ENCODE assay signal across 23 cellular contexts in the genomic region with DNA sequence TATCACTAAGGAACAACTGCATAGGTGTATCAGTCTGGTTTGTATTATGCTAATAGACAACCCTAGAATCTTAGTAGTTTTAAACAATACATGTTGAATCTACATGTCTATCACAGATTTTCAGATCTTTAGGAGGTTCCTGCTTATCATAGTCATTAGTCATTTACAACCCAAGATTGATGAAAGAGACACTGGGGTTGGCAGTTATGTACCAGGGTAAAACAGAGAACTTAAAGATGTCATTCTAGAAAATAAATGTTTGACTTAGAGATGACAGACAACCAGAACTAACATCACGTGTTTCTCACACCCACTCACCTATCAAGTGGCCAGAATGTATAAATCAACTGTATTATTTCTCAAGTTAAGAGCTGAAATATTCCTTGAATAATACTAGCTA.
DNase-seq lines count a peak whose midpoint lies in the region; ATAC-seq and TF ChIP-seq lines count a peak whose summit lies in the region.
"Had no signal": no experiment of that assay in that cellular context is flagged by ENCODE, and none has a peak within 500 bp of the region (broad histone marks: within the 10 kb centered on the region; RNA-seq: fewer than 3 reads in every experiment).

No MANE protein-coding gene starts in this region.

- H3K79me1 ChIP-seq in mesendoderm (ENCODE audit: low read length): no peaks in the 10 kb centered on the region

- H3K27ac Mint-ChIP-seq in WTC11: peak overlapping the region; percentile 16; the same call in 1 of the 2 replicates
- H3K27ac Mint-ChIP-seq: CD14-positive monocyte; CD4-positive, alpha-beta T cell; CD8-positive, alpha-beta memory T cell; HFFc6 had no signal

- peaks cover 5% of the 10 kb centered on the region; the same call in 1 of the 2 replicates for H3K9me3 Mint-ChIP-seq in WTC11
- H3K9me3 Mint-ChIP-seq: HFFc6 had no signal

- H3K27ac ChIP-seq in HUES6 (ENCODE audit: low read depth, low read length): no peak overlapping the region
- no peak overlapping the region for H3K27ac ChIP-seq in mesendoderm (ENCODE audit: low read depth, low read length)
- H3K27ac ChIP-seq: A549; BLaER1 treated with 17β-estradiol and CSF1 and Interleukin-3, amounts not matched to agents 10 nM and 100 nM had no signal

- H3K4me3 ChIP-seq in HUES6 (ENCODE audit: low read depth, low read length) (peak overlapping the region; percentile 33; the same call in 1 of the 2 replicates), mesendoderm (ENCODE audit: low read length) (no peak overlapping the region)
- H3K4me3 ChIP-seq: A549; BLaER1 treated with 17β-estradiol and CSF1 and Interleukin-3, amounts not matched to agents 10 nM and 100 nM; GM12878; HAP-1 had no signal

- no peak overlapping the region for H4K8ac ChIP-seq in mesendoderm (ENCODE audit: low read depth, low read length)

- peaks cover 26% of the 10 kb centered on the region; the same call in 1 of the 2 replicates for H3K36me3 ChIP-seq in HUES6 (ENCODE audit: control insufficient read depth, insufficient read depth, low read length)
- no peaks in the 10 kb centered on the region for H3K36me3 ChIP-seq in mesendoderm (ENCODE audit: control insufficient read depth, insufficient read depth, low read length)
- H3K36me3 ChIP-seq: BE2C; BLaER1 treated with 17β-estradiol and CSF1 and Interleukin-3, amounts not matched to agents 10 nM and 100 nM; HAP-1 had no signal

- no peak overlapping the region for H3K4me3 Mint-ChIP-seq in WTC11
- H3K4me3 Mint-ChIP-seq: CD14-positive monocyte; CD4-positive, alpha-beta T cell; CD8-positive, alpha-beta memory T cell; HFFc6 had no signal

- TF ChIP-seq CTCF in WTC11 (IDR thresholded peaks at IDR 0.05): no peak

- H3K79me2 ChIP-seq in mesendoderm (ENCODE audit: control insufficient read depth, insufficient read depth, low read length): no peaks in the 10 kb centered on the region

- ATAC-seq in WTC11 (no peak), HG02798 (IDR thresholded peaks at IDR 0.05; ENCODE audit: poor library complexity, unreplicated experiment) (no peak)
- ATAC-seq: A549, GM12878 had no signal

- no peak overlapping the region for H3K23ac ChIP-seq in mesendoderm (ENCODE audit: low read length)

- peaks cover 24% of the 10 kb centered on the region for H3K4me1 Mint-ChIP-seq in WTC11
- H3K4me1 Mint-ChIP-seq: CD14-positive monocyte; CD8-positive, alpha-beta memory T cell had no signal

- H3K4me1 ChIP-seq in HUES6 (ENCODE audit: control insufficient read depth, insufficient read depth, low read length) (peaks cover 6% of the 10 kb centered on the region), mesendoderm (ENCODE audit: control insufficient read depth, low read depth, low read length) (no peaks in the 10 kb centered on the region)
- H3K4me1 ChIP-seq: A549; BE2C; BLaER1 treated with 17β-estradiol and CSF1 and Interleukin-3, amounts not matched to agents 10 nM and 100 nM had no signal

- POLR2A ChIA-PET in WTC11 (lab: Charles Lee): no interaction called here

- no peak overlapping the region for H2AK5ac ChIP-seq in mesendoderm (ENCODE audit: low read length)

- CTCF ChIA-PET in WTC11 (lab: Charles Lee): no interaction called here

- H4K5ac ChIP-seq in mesendoderm (ENCODE audit: low read length): no peak overlapping the region

- no peak for DNase-seq in WTC11 (ENCODE audit: low spot score)
- DNase-seq in mesendoderm: no peak
- DNase-seq in kidney tubule cell (ENCODE audit: low spot score): no peak
- DNase-seq in hippocampal formation (lab: John Stamatoyannopoulos, UW): no peak
- DNase-seq: 8988T; ACHN; AML-193; BE2C; CD4-positive, alpha-beta T cell; CD8-positive, alpha-beta memory T cell; DMS 273 treated with DMSO at 0.1 percent for 48 hours; DMS79; EL; GDM1; GOT3; HFFc6 had no signal

- H3K4ac ChIP-seq in mesendoderm (ENCODE audit: low read depth, low read length): no peak overlapping the region

- H2BK5ac ChIP-seq in mesendoderm (ENCODE audit: low read length): no peak overlapping the region

- no peak overlapping the region for H3K9ac ChIP-seq in HUES6 (ENCODE audit: low read length)
- H3K9ac ChIP-seq in mesendoderm (ENCODE audit: low read length): no peak overlapping the region
- H3K9ac ChIP-seq: BLaER1 treated with 17β-estradiol and CSF1 and Interleukin-3, amounts not matched to agents 10 nM and 100 nM had no signal

- H3K56ac ChIP-seq in mesendoderm (ENCODE audit: low read length): no peak overlapping the region

- no peaks in the 10 kb centered on the region for H3K36me3 Mint-ChIP-seq in WTC11
- H3K36me3 Mint-ChIP-seq: CD14-positive monocyte; CD8-positive, alpha-beta memory T cell had no signal

- H2BK120ac ChIP-seq in mesendoderm (ENCODE audit: low read depth, low read length): peak overlapping the region; percentile 73

- H3K9me3 ChIP-seq in HUES6 (ENCODE audit: control insufficient read depth, insufficient read depth, low read depth, low read length): peaks cover under 1% of the 10 kb centered on the region; the same call in 1 of the 2 replicates
- H3K9me3 ChIP-seq: A549; BE2C; BLaER1 treated with 17β-estradiol and CSF1 and Interleukin-3, amounts not matched to agents 10 nM and 100 nM; HAP-1 had no signal

- WGBS in mesendoderm (ENCODE audit: extremely low coverage, insufficient coverage, low lambda C conversion rate): no CpG with 5 or more reads among the region's 1 CpG

- no peak overlapping the region for H3K4me2 ChIP-seq in mesendoderm (ENCODE audit: low read length)
- H3K4me2 ChIP-seq: BLaER1 treated with 17β-estradiol and CSF1 and Interleukin-3, amounts not matched to agents 10 nM and 100 nM had no signal

- H2BK15ac ChIP-seq in mesendoderm (replicated peaks; ENCODE audit: low read depth): no peak overlapping the region

- H3K27me3 Mint-ChIP-seq in WTC11 (ENCODE audit: low read depth): no peaks in the 10 kb centered on the region
- H3K27me3 Mint-ChIP-seq: CD4-positive, alpha-beta T cell; CD8-positive, alpha-beta memory T cell had no signal

- no peak overlapping the region for H3K18ac ChIP-seq in mesendoderm (ENCODE audit: low read length)

- H3K27me3 ChIP-seq in HUES6 (ENCODE audit: control insufficient read depth, insufficient read depth, low read length) (no peaks in the 10 kb centered on the region), mesendoderm (ENCODE audit: insufficient read depth, low read length, poor library complexity) (no peaks in the 10 kb centered on the region)
- H3K27me3 ChIP-seq: BE2C; BLaER1 treated with 17β-estradiol and CSF1 and Interleukin-3, amounts not matched to agents 10 nM and 100 nM had no signal

TF ChIP-seq in WTC11, 78 proteins besides CTCF, POLR2A, EP300 and RAD21:
- no peak for TF ChIP-seq NR1H2 (CRISPR knock-in tag; IDR thresholded peaks at IDR 0.05)
